ENCODE assay signal across 14 cellular contexts in genomic region chr17:79792371-79792871, GRCh38. TPM values are rescaled to one million over a fixed set of nuclear protein-coding genes. Genes with fewer than 3 reads are reported as not detected.
DNase-seq lines count a peak whose midpoint lies in the region; ATAC-seq and TF ChIP-seq lines count a peak whose summit lies in the region.
"Had no signal": no experiment of that assay in that cellular context is flagged by ENCODE, and none has a peak within 500 bp of the region (broad histone marks: within the 10 kb centered on the region; RNA-seq: fewer than 3 reads in every experiment).

No MANE protein-coding gene starts in this region.

- no peak for DNase-seq in activated naive CD4-positive, alpha-beta T cell treated with anti-CD3 and anti-CD28 coated beads, Interleukin-2, amount 10 ng/mL, durations not matched to agents 7 days and 5 days
- no peak for DNase-seq in activated naive CD4-positive, alpha-beta T cell treated with anti-CD3 and anti-CD28 coated beads, Interleukin-2, amount 50 U/mL, for 72 hours (ENCODE audit: low spot score in 2 of 2)
- peak; percentile 42 for DNase-seq in WTC11 (ENCODE audit: low spot score)
- no peak for DNase-seq in hepatocyte (ENCODE audit: low spot score)
- no peak for DNase-seq in smooth muscle cell (lab: John Stamatoyannopoulos, UW; ENCODE audit: unreplicated experiment)
- no peak for DNase-seq in tibial nerve (ENCODE audit: low spot score in 2 of 2)
- DNase-seq in hypothalamus (lab: John Stamatoyannopoulos, UW), result no peak
- no peak for DNase-seq in DMS153 treated with DMSO at 0.1 percent for 48 hours (lab: John Stamatoyannopoulos, UW; ENCODE audit: unreplicated experiment)
- DNase-seq: activated naive CD4-positive, alpha-beta T cell treated with Interleukin-2 at 50 U/mL for 16 hours; DMS79; stimulated activated CD8-positive, alpha-beta memory T cell treated with anti-CD3 and anti-CD28 coated beads, Interleukin-4, amount 100 ng/mL, for 48 hours; T1000 had no signal

- H3F3A ChIP-seq in smooth muscle cell (ENCODE audit: low read depth), result peaks cover 4% of the 10 kb centered on the region

- no peaks in the 10 kb centered on the region for H3K9me3 Mint-ChIP-seq in activated naive CD4-positive, alpha-beta T cell treated with anti-CD3 and anti-CD28 coated beads, Interleukin-2, amount 10 ng/mL, durations not matched to agents 7 days and 5 days
- H3K9me3 Mint-ChIP-seq in activated naive CD4-positive, alpha-beta T cell treated with anti-CD3 and anti-CD28 coated beads, Interleukin-2, amount 50 U/mL, for 72 hours, result no peaks in the 10 kb centered on the region
- H3K9me3 Mint-ChIP-seq in WTC11, result no peaks in the 10 kb centered on the region
- H3K9me3 Mint-ChIP-seq: natural killer cell treated with Interleukin-12 subunit alpha and Interleukin-12 subunit beta and Interleukin-15 and Interleukin-18, amount 100 ng/mL, for 72 hours had no signal

- H3K4me1 Mint-ChIP-seq in activated naive CD4-positive, alpha-beta T cell treated with anti-CD3 and anti-CD28 coated beads, Interleukin-2, amount 10 ng/mL, durations not matched to agents 7 days and 5 days, result peaks cover 20% of the 10 kb centered on the region
- peaks cover 43% of the 10 kb centered on the region for H3K4me1 Mint-ChIP-seq in WTC11

- CTCF ChIA-PET in activated naive CD4-positive, alpha-beta T cell treated with anti-CD3 and anti-CD28 coated beads, Interleukin-2, amount 10 ng/mL, durations not matched to agents 7 days and 5 days (lab: Charles Lee), result no interaction called here
- CTCF ChIA-PET in WTC11 (lab: Charles Lee), result interaction anchor here (1.0 to 3.5 kb wide), 6 partner anchors 16 to 52 kb away, joined by 3 to 23 read pairs (median 12); partner anchors contain the start of gene CBX4

- H4K20me1 ChIP-seq in hepatocyte (ENCODE audit: insufficient read depth, poor library complexity, severe bottlenecking), result peaks cover 3% of the 10 kb centered on the region
- peaks cover 11% of the 10 kb centered on the region for H4K20me1 ChIP-seq in smooth muscle cell (ENCODE audit: low read depth)

- TF ChIP-seq CTCF in WTC11 (IDR thresholded peaks at IDR 0.05) (no peak), hepatocyte (IDR thresholded peaks at IDR 0.05; ENCODE audit: poor library complexity) (no peak), smooth muscle cell (IDR thresholded peaks at IDR 0.05; ENCODE audit: borderline replicate concordance, insufficient read depth, poor library complexity, severe bottlenecking) (no peak), tibial nerve (IDR thresholded peaks at IDR 0.05) (no peak)

- H3K4me3 ChIP-seq in hepatocyte (no peak overlapping the region), smooth muscle cell (peak overlapping the region; percentile 55), tibial nerve (peak overlapping the region in 2 of 4 donors; percentile 28 to 42)
- H3K4me3 ChIP-seq: HAP-1 had no signal

- H3K27ac ChIP-seq in hepatocyte (peak overlapping the region; percentile 77), smooth muscle cell (ENCODE audit: low read depth) (no peak overlapping the region), tibial nerve (no peak overlapping the region)

- H3K79me2 ChIP-seq in hepatocyte, result peaks cover 21% of the 10 kb centered on the region
- no peaks in the 10 kb centered on the region for H3K79me2 ChIP-seq in smooth muscle cell (ENCODE audit: low read depth)

- no peak overlapping the region for H3K9ac ChIP-seq in smooth muscle cell (ENCODE audit: low read depth)

- H3K4me2 ChIP-seq in hepatocyte (peak overlapping the region; percentile 83), smooth muscle cell (peak overlapping the region; percentile 91)

- ATAC-seq in activated naive CD4-positive, alpha-beta T cell treated with anti-CD3 and anti-CD28 coated beads, Interleukin-2, amount 50 U/mL, for 72 hours, result no peak
- ATAC-seq in WTC11, result no peak
- ATAC-seq: natural killer cell treated with Interleukin-12 subunit alpha and Interleukin-12 subunit beta and Interleukin-15 and Interleukin-18, amount 100 ng/mL, for 72 hours had no signal

- H3K4me3 Mint-ChIP-seq in activated naive CD4-positive, alpha-beta T cell treated with anti-CD3 and anti-CD28 coated beads, Interleukin-2, amount 10 ng/mL, durations not matched to agents 7 days and 5 days, result no peak overlapping the region
- H3K4me3 Mint-ChIP-seq in WTC11, result peak overlapping the region; percentile 51
- H3K4me3 Mint-ChIP-seq: natural killer cell treated with Interleukin-12 subunit alpha and Interleukin-12 subunit beta and Interleukin-15 and Interleukin-18, amount 100 ng/mL, for 72 hours had no signal

- H3K27ac Mint-ChIP-seq in activated naive CD4-positive, alpha-beta T cell treated with anti-CD3 and anti-CD28 coated beads, Interleukin-2, amount 10 ng/mL, durations not matched to agents 7 days and 5 days, result peak overlapping the region; percentile 38
- H3K27ac Mint-ChIP-seq in activated naive CD4-positive, alpha-beta T cell treated with anti-CD3 and anti-CD28 coated beads, Interleukin-2, amount 50 U/mL, for 72 hours, result no peak overlapping the region
- H3K27ac Mint-ChIP-seq in WTC11, result no peak overlapping the region
- H3K27ac Mint-ChIP-seq: natural killer cell treated with Interleukin-12 subunit alpha and Interleukin-12 subunit beta and Interleukin-15 and Interleukin-18, amount 100 ng/mL, for 72 hours had no signal

- H2AFZ ChIP-seq in hepatocyte (no peak overlapping the region), smooth muscle cell (ENCODE audit: low read depth) (no peak overlapping the region)

- H3K36me3 ChIP-seq in hepatocyte (replicated peaks; ENCODE audit: insufficient read depth, low read depth), result no peaks in the 10 kb centered on the region
- H3K36me3 ChIP-seq in smooth muscle cell (ENCODE audit: low read depth), result no peaks in the 10 kb centered on the region
- H3K36me3 ChIP-seq in tibial nerve, result peaks cover 0 to 10% (median 0%) of the 10 kb centered on the region in 3 donors

- TF ChIP-seq EP300 in tibial nerve (IDR thresholded peaks at IDR 0.05), result no peak

- peaks cover 9% of the 10 kb centered on the region for H3K36me3 Mint-ChIP-seq in activated naive CD4-positive, alpha-beta T cell treated with anti-CD3 and anti-CD28 coated beads, Interleukin-2, amount 10 ng/mL, durations not matched to agents 7 days and 5 days
- no peaks in the 10 kb centered on the region for H3K36me3 Mint-ChIP-seq in activated naive CD4-positive, alpha-beta T cell treated with anti-CD3 and anti-CD28 coated beads, Interleukin-2, amount 50 U/mL, for 72 hours
- no peaks in the 10 kb centered on the region for H3K36me3 Mint-ChIP-seq in WTC11
- H3K36me3 Mint-ChIP-seq: natural killer cell treated with Interleukin-12 subunit alpha and Interleukin-12 subunit beta and Interleukin-15 and Interleukin-18, amount 100 ng/mL, for 72 hours had no signal

- no peak for TF ChIP-seq POLR2A in tibial nerve (IDR thresholded peaks at IDR 0.05)

- 8% methylated on average over 20 of the region's 20 CpGs for WGBS in hepatocyte (ENCODE audit: low lambda C conversion rate, missing lambda C conversion rate)
- WGBS in smooth muscle cell (ENCODE audit: low lambda C conversion rate), result 3% methylated on average over 14 of the region's 20 CpGs
- WGBS in tibial nerve, 2 donors, result 16 to 18% methylated on average over 20 of the region's 20 CpGs

- peaks cover 43% of the 10 kb centered on the region for H3K4me1 ChIP-seq in hepatocyte (ENCODE audit: insufficient read depth)
- peaks cover 48% of the 10 kb centered on the region for H3K4me1 ChIP-seq in smooth muscle cell (ENCODE audit: low read depth)
- peaks cover 0 to 55% (median 32%) of the 10 kb centered on the region in 4 donors for H3K4me1 ChIP-seq in tibial nerve

- H3K27me3 ChIP-seq in hepatocyte, result peaks cover 60% of the 10 kb centered on the region
- peaks cover 58% of the 10 kb centered on the region for H3K27me3 ChIP-seq in smooth muscle cell (ENCODE audit: low read depth)
- H3K27me3 ChIP-seq in tibial nerve, result peaks cover 14 to 75% of the 10 kb centered on the region in 2 donors

- no peaks in the 10 kb centered on the region for H3K9me3 ChIP-seq in hepatocyte (ENCODE audit: low read depth)
- H3K9me3 ChIP-seq in smooth muscle cell (replicated peaks; ENCODE audit: low read depth), result no peaks in the 10 kb centered on the region
- no peaks in the 10 kb centered on the region for H3K9me3 ChIP-seq in tibial nerve
- H3K9me3 ChIP-seq: HAP-1 had no signal

- peaks cover 92% of the 10 kb centered on the region for H3K27me3 Mint-ChIP-seq in activated naive CD4-positive, alpha-beta T cell treated with anti-CD3 and anti-CD28 coated beads, Interleukin-2, amount 10 ng/mL, durations not matched to agents 7 days and 5 days
- peaks cover 94% of the 10 kb centered on the region for H3K27me3 Mint-ChIP-seq in WTC11 (ENCODE audit: low read depth)

- no peaks in the 10 kb centered on the region for H3K9me2 ChIP-seq in hepatocyte (replicated peaks; ENCODE audit: insufficient read depth)

- POLR2A ChIA-PET in WTC11 (lab: Charles Lee), result no interaction called here

TF ChIP-seq in WTC11, 78 proteins besides CTCF, POLR2A, EP300 and RAD21 (continues in another document):
- TF ChIP-seq SOX15 (CRISPR knock-in tag; IDR thresholded peaks at IDR 0.05) (no peak), GTF2I (CRISPR knock-in tag; conservative IDR thresholded peaks at IDR 0.05) (no peak), IRF2 (CRISPR knock-in tag; IDR thresholded peaks at IDR 0.05; ENCODE audit: borderline replicate concordance, low read depth) (no peak), FOXJ3 (CRISPR knock-in tag; IDR thresholded peaks at IDR 0.05; ENCODE audit: borderline replicate concordance) (no peak), GRHL2 (CRISPR knock-in tag; IDR thresholded peaks at IDR 0.05; ENCODE audit: insufficient replicate concordance, severe bottlenecking) (no peak), ZNF396 (CRISPR knock-in tag; IDR thresholded peaks at IDR 0.05; ENCODE audit: borderline replicate concordance) (no peak)

RNA-seq across cellular contexts. Expression of gene CBX8, which starts 4.5 kb away (rescaled TPM):
- total RNA-seq in activated naive CD4-positive, alpha-beta T cell treated with anti-CD3 and anti-CD28 coated beads, Interleukin-2, amount 50 U/mL, for 72 hours, result 1 to 10 TPM; 1.5 to 5.6 TPM
- total RNA-seq in WTC11 (2021) (1.8 to 2.1 TPM (median 2.0 TPM) in 3 replicates), hepatocyte (4.3 and 8.6 TPM in 2 replicates), smooth muscle cell (1.9 and 2.6 TPM in 2 replicates), tibial nerve (1 to 10 TPM in 1 of 4 donors, under 1 TPM in 2, not detected in 1; 0.84 to 4.2 (median 0.87) TPM)
- polyA plus RNA-seq in hepatocyte (6.5 and 8.3 TPM in 2 replicates), smooth muscle cell (4.3 and 9.0 TPM in 2 replicates)

RNA-seq across cellular contexts. Expression of gene CBX2, which starts 14.5 kb away (rescaled TPM):
- 1 to 10 TPM; 2.8 to 3.3 TPM for total RNA-seq in activated naive CD4-positive, alpha-beta T cell treated with anti-CD3 and anti-CD28 coated beads, Interleukin-2, amount 50 U/mL, for 72 hours
- total RNA-seq in WTC11 (2021), result 78.1 to 85.5 TPM (median 78.7 TPM) in 3 replicates
- 11.8 and 16.3 TPM in 2 replicates for total RNA-seq in hepatocyte
- 8.6 and 11.6 TPM in 2 replicates for polyA plus RNA-seq in hepatocyte
- total RNA-seq in smooth muscle cell, result 4.0 and 7.3 TPM in 2 replicates
- 10.1 and 11.0 TPM in 2 replicates for polyA plus RNA-seq in smooth muscle cell
- total RNA-seq in tibial nerve, result 1 to 10 TPM; 2.4 to 5.9 (median 4.5) TPM

RNA-seq across cellular contexts. Expression of gene CBX4, which starts 46.8 kb away (rescaled TPM):
- total RNA-seq in activated naive CD4-positive, alpha-beta T cell treated with anti-CD3 and anti-CD28 coated beads, Interleukin-2, amount 50 U/mL, for 72 hours, result 10 to 100 TPM; 12.7 to 16.8 TPM
- total RNA-seq in WTC11 (2021) (3.2 to 3.9 TPM (median 3.3 TPM) in 3 replicates), hepatocyte (49.6 and 56.1 TPM in 2 replicates), smooth muscle cell (17.3 and 17.4 TPM in 2 replicates), tibial nerve (10 to 100 TPM; 11.6 to 15.3 (median 14.4) TPM)
- polyA plus RNA-seq in hepatocyte (74.3 and 86.7 TPM in 2 replicates), smooth muscle cell (44.6 and 47.2 TPM in 2 replicates)
